Comparison of ENCODE assay signal across 15 cellular contexts in genomic region chr2:58099097-58099769, GRCh38. TPM values are rescaled to one million over a fixed set of nuclear protein-coding genes. Genes with fewer than 3 reads are reported as not detected.
DNase-seq lines count a peak whose midpoint lies in the region; ATAC-seq, FAIRE-seq and TF ChIP-seq lines count a peak whose summit lies in the region.
"Had no signal": no experiment of that assay in that cellular context is flagged by ENCODE, and none has a peak within 500 bp of the region (broad histone marks: within the 10 kb centered on the region; RNA-seq: fewer than 3 reads in every experiment).

No MANE protein-coding gene starts in this region.

- H3K4me1 Mint-ChIP-seq in activated T-cell treated with anti-CD3 and anti-CD28 coated beads, Interleukin-2, amount 50 U/mL, for 72 hours (ENCODE audit: low read depth): peaks cover 6% of the 10 kb centered on the region
- H3K4me1 Mint-ChIP-seq: GM23338 had no signal

- WGBS in body of pancreas, 2 donors: 59 to 62% methylated on average over 4 of the region's 4 CpGs

- H3K4me3 Mint-ChIP-seq in activated T-cell treated with anti-CD3 and anti-CD28 coated beads, Interleukin-2, amount 50 U/mL, for 72 hours: no peak overlapping the region
- H3K4me3 Mint-ChIP-seq: CD8-positive, alpha-beta memory T cell; GM23338 had no signal

- peaks cover 41% of the 10 kb centered on the region for H3K4me1 ChIP-seq in RWPE2 (ENCODE audit: insufficient read depth, poor library complexity, severe bottlenecking)
- H3K4me1 ChIP-seq in body of pancreas: peaks cover 12% of the 10 kb centered on the region
- H3K4me1 ChIP-seq: BLaER1, Caco-2 had no signal

- H3K27me3 ChIP-seq in RWPE2 (ENCODE audit: insufficient read depth, poor library complexity, severe bottlenecking): no peaks in the 10 kb centered on the region
- no peaks in the 10 kb centered on the region for H3K27me3 ChIP-seq in body of pancreas
- H3K27me3 ChIP-seq: BLaER1 had no signal

- TF ChIP-seq CTCF in RWPE2 (IDR thresholded peaks at IDR 0.05; ENCODE audit: poor library complexity, severe bottlenecking) (no peak), body of pancreas (IDR thresholded peaks at IDR 0.05) (no peak)

- TF ChIP-seq POLR2A in body of pancreas (IDR thresholded peaks at IDR 0.05): no peak

- intact Hi-C loops in body of pancreas (cut with DNase I): no loop called here

- peak; percentile 20 for FAIRE-seq in HTR-8/SVneo (lab: Jason Lieb, UNC)
- FAIRE-seq in urothelium cell line (lab: Jason Lieb, UNC): peak; percentile 9
- FAIRE-seq: GM12892 had no signal

- ATAC-seq in RWPE2 (ENCODE audit: low read depth) (no peak), body of pancreas (peak; percentile 50)
- ATAC-seq in activated T-cell treated with anti-CD3 and anti-CD28 coated beads, Interleukin-2, amount 50 U/mL, for 72 hours (replicated peaks in 1 of 2): no peak
- ATAC-seq: GM23338 had no signal

- peak overlapping the region; percentile 74 for H3K27ac ChIP-seq in RWPE2 (ENCODE audit: poor library complexity, severe bottlenecking)
- H3K27ac ChIP-seq in body of pancreas: peak overlapping the region in 1 of 4 donors; percentile 34
- H3K27ac ChIP-seq: BLaER1 had no signal

- H3K36me3 ChIP-seq in RWPE2 (ENCODE audit: low read depth): peaks cover 9% of the 10 kb centered on the region
- H3K36me3 ChIP-seq in body of pancreas (replicated peaks in 1 of 2; ENCODE audit: insufficient read depth in 1 of 2, low read depth in 2 of 2): no peaks in the 10 kb centered on the region
- H3K36me3 ChIP-seq: BLaER1 had no signal

- no peaks in the 10 kb centered on the region for H3K27me3 Mint-ChIP-seq in activated T-cell treated with anti-CD3 and anti-CD28 coated beads, Interleukin-2, amount 50 U/mL, for 72 hours (ENCODE audit: low read depth)
- H3K27me3 Mint-ChIP-seq: CD8-positive, alpha-beta memory T cell had no signal

- no peak overlapping the region for H3K27ac Mint-ChIP-seq in activated T-cell treated with anti-CD3 and anti-CD28 coated beads, Interleukin-2, amount 50 U/mL, for 72 hours
- H3K27ac Mint-ChIP-seq: CD8-positive, alpha-beta memory T cell; GM23338 had no signal

- H3K4me3 ChIP-seq in RWPE2 (ENCODE audit: severe bottlenecking) (no peak overlapping the region), body of pancreas (no peak overlapping the region)
- H3K4me3 ChIP-seq: BLaER1, GM23338 had no signal

- H3K36me3 Mint-ChIP-seq in activated T-cell treated with anti-CD3 and anti-CD28 coated beads, Interleukin-2, amount 50 U/mL, for 72 hours (ENCODE audit: insufficient read depth in 2 of 2): peaks cover 4 to 8% of the 10 kb centered on the region in 2 donors

- peaks cover 0 to 2% of the 10 kb centered on the region in 2 donors for H3K9me3 Mint-ChIP-seq in activated T-cell treated with anti-CD3 and anti-CD28 coated beads, Interleukin-2, amount 50 U/mL, for 72 hours

- H3K9me3 ChIP-seq in RWPE2 (ENCODE audit: severe bottlenecking) (no peaks in the 10 kb centered on the region), body of pancreas (no peaks in the 10 kb centered on the region)

- DNase-seq in HTR-8/SVneo (ENCODE audit: insufficient read length, low spot score): no peak
- no peak for DNase-seq in RWPE2 (ENCODE audit: low spot score)
- peak in 3 of 4 donors; percentile 15 to 28 (median 22) for DNase-seq in body of pancreas
- no peak for DNase-seq in urothelium cell line (ENCODE audit: low spot score)
- no peak for DNase-seq in activated T-cell treated with anti-CD3 and anti-CD28 coated beads, Interleukin-2, amount 50 U/mL, for 72 hours
- no peak for DNase-seq in dedifferentiated amniotic fluid mesenchymal stem cell (ENCODE audit: extremely low spot score)
- no peak for DNase-seq in NCI-H2107 treated with DMSO at 0.1 percent for 48 hours (lab: John Stamatoyannopoulos, UW; ENCODE audit: unreplicated experiment)
- DNase-seq: Caco-2; CD8-positive, alpha-beta memory T cell; DND-41; GDM1; H7 had no signal

RNA-seq across cellular contexts. Expression of gene VRK2, which starts 52.6 kb away (rescaled TPM):
- total RNA-seq in body of pancreas: 10 to 100 TPM in 1 of 2 donors, 1 to 10 TPM in 1; 6.6 to 10.9 TPM
- 10 to 100 TPM; 22.9 to 24.5 TPM for total RNA-seq in activated T-cell treated with anti-CD3 and anti-CD28 coated beads, Interleukin-2, amount 50 U/mL, for 72 hours

Comparison
In these comparisons a context has a peak if more than half of its experiments do, and no peak if none do; other contexts are left out.
1. DNase-seq: peak in body of pancreas (3 of 4); none in HTR-8/SVneo (single experiment), RWPE2 (single experiment), urothelium cell line (single experiment), activated T-cell treated with anti-CD3 and anti-CD28 coated beads, Interleukin-2, amount 50 U/mL, for 72 hours (0 of 2), dedifferentiated amniotic fluid mesenchymal stem cell (single experiment) and NCI-H2107 treated with DMSO at 0.1 percent for 48 hours (single experiment).